ENCODE assay signal across 22 cellular contexts in genomic region chr5:116699348-116699747, GRCh38.
"Had no signal": no experiment of that assay in that cellular context is flagged by ENCODE, and none has a peak within 500 bp of the region (broad histone marks: within the 10 kb centered on the region; RNA-seq: fewer than 3 reads in every experiment).

No MANE protein-coding gene starts in this region.

- H3K27ac ChIP-seq: body of pancreas, esophagus muscularis mucosa, tibial nerve, vagina had no signal

- H3K9me3 Mint-ChIP-seq: activated B cell treated with CpG ODN at 0.5 μM for 24 hours, memory B cell had no signal

- H3K27ac Mint-ChIP-seq: activated B cell treated with CpG ODN at 0.5 μM for 24 hours; activated naive CD8-positive, alpha-beta T cell treated with anti-CD3 and anti-CD28 coated beads for 36 hours; activated T-helper 1 cell treated with anti-CD3 and anti-CD28 coated beads, Interleukin-12 subunit alpha, Interleukin-12 subunit beta, Interleukin-2, Interleukin-4 antibody, amounts not matched to agents 30 ng/mL and 10 ng/mL and 1 ng/mL, durations not matched to agents 14 hours and 24 hours and 36 hours; memory B cell; naive thymus-derived CD8-positive, alpha-beta T cell had no signal

- H3K9me3 ChIP-seq: body of pancreas, esophagus muscularis mucosa, mucosa of descending colon, tibial nerve, vagina had no signal

- H3K27me3 ChIP-seq: body of pancreas, esophagus muscularis mucosa, tibial nerve, vagina had no signal

- H3K27me3 Mint-ChIP-seq: activated B cell treated with CpG ODN at 0.5 μM for 24 hours; activated naive CD8-positive, alpha-beta T cell treated with anti-CD3 and anti-CD28 coated beads for 36 hours; memory B cell had no signal

- FAIRE-seq: colon, kidney had no signal

- DNase-seq: activated B cell treated with CpG ODN at 0.5 μM for 24 hours; activated CD4-positive, alpha-beta T cell treated with anti-CD3 and anti-CD28 coated beads for 48 hours; activated naive CD8-positive, alpha-beta T cell treated with anti-CD3 and anti-CD28 coated beads for 36 hours; amygdala; body of pancreas; caudate nucleus; hypothalamus; kidney; left ventricle myocardium superior; mucosa of descending colon; naive thymus-derived CD8-positive, alpha-beta T cell; posterior cingulate gyrus; stimulated activated CD4-positive, alpha-beta T cell treated with anti-CD3 and anti-CD28 coated beads, Interleukin-4, amount 100 ng/mL, for 24 hours; stimulated activated CD8-positive, alpha-beta memory T cell treated with anti-CD3 and anti-CD28 coated beads, Interleukin-4, amount 100 ng/mL, for 48 hours; stimulated activated naive CD4-positive, alpha-beta T cell treated with Interleukin-2 at 50 U/mL for 16 hours; substantia nigra had no signal

- ATAC-seq: body of pancreas; left ventricle myocardium superior; mucosa of descending colon; naive thymus-derived CD8-positive, alpha-beta T cell had no signal

- H3K4me1 Mint-ChIP-seq: activated naive CD8-positive, alpha-beta T cell treated with anti-CD3 and anti-CD28 coated beads for 36 hours; naive thymus-derived CD8-positive, alpha-beta T cell had no signal

- H3K36me3 Mint-ChIP-seq: activated naive CD8-positive, alpha-beta T cell treated with anti-CD3 and anti-CD28 coated beads for 36 hours; memory B cell; naive thymus-derived CD8-positive, alpha-beta T cell had no signal

- H3K36me3 ChIP-seq: esophagus muscularis mucosa, tibial nerve, vagina had no signal

- H3K4me3 ChIP-seq: body of pancreas, esophagus muscularis mucosa, mucosa of descending colon, tibial nerve, vagina had no signal

- H3K4me3 Mint-ChIP-seq: activated B cell treated with CpG ODN at 0.5 μM for 24 hours; activated naive CD8-positive, alpha-beta T cell treated with anti-CD3 and anti-CD28 coated beads for 36 hours; activated T-helper 1 cell treated with anti-CD3 and anti-CD28 coated beads, Interleukin-12 subunit alpha, Interleukin-12 subunit beta, Interleukin-2, Interleukin-4 antibody, amounts not matched to agents 30 ng/mL and 10 ng/mL and 1 ng/mL, durations not matched to agents 14 hours and 24 hours and 36 hours; memory B cell; naive thymus-derived CD8-positive, alpha-beta T cell had no signal

- H3K4me1 ChIP-seq: body of pancreas, vagina had no signal
